17 cellular contexts compared by ENCODE assay signal in genomic region chrX:46819136-46819535, GRCh38. TPM values are rescaled to one million over a fixed set of nuclear protein-coding genes. Genes with fewer than 3 reads are reported as not detected.
DNase-seq lines count a peak whose midpoint lies in the region; ATAC-seq and TF ChIP-seq lines count a peak whose summit lies in the region.
"Had no signal": no experiment of that assay in that cellular context is flagged by ENCODE, and none has a peak within 500 bp of the region (broad histone marks: within the 10 kb centered on the region; RNA-seq: fewer than 3 reads in every experiment).

No MANE protein-coding gene starts in this region.

- H3K4me3 Mint-ChIP-seq in MCF 10A (ENCODE audit: unreplicated experiment), result no peak overlapping the region
- H3K4me3 Mint-ChIP-seq in activated T-helper 17 cell treated with anti-CD3 and anti-CD28 coated beads, Interleukin-2, amount 50 U/mL, for 72 hours, result no peak overlapping the region
- H3K4me3 Mint-ChIP-seq: H9 had no signal

- peaks cover 73% of the 10 kb centered on the region for H3K27me3 Mint-ChIP-seq in MCF 10A (ENCODE audit: insufficient read depth, unreplicated experiment)
- H3K27me3 Mint-ChIP-seq in activated T-helper 17 cell treated with anti-CD3 and anti-CD28 coated beads, Interleukin-2, amount 50 U/mL, for 72 hours, result no peaks in the 10 kb centered on the region

- CTCF ChIA-PET in mammary epithelial cell (lab: Charles Lee; ENCODE audit: low non-redundant PET) (no interaction called here), MCF 10A (lab: Yijun Ruan, JAX) (no interaction called here)

- H3K4me3 ChIP-seq in mammary epithelial cell (replicated peaks in 1 of 3; ENCODE audit: insufficient read depth in 1 of 3, low read depth in 2 of 3, low read length in 3 of 3) (no peak overlapping the region), choroid plexus epithelial cell (ENCODE audit: low read depth, low read length) (no peak overlapping the region), mesendoderm (ENCODE audit: low read length) (no peak overlapping the region), Karpas-422 (ENCODE audit: low read length) (no peak overlapping the region)
- H3K4me3 ChIP-seq: BLaER1 treated with 17β-estradiol and CSF1 and Interleukin-3, amounts not matched to agents 10 nM and 100 nM; GM12878 had no signal

- H4K20me1 ChIP-seq in mammary epithelial cell (ENCODE audit: insufficient read depth, low read length) (no peaks in the 10 kb centered on the region), Karpas-422 (ENCODE audit: insufficient read depth, low read depth, low read length) (no peaks in the 10 kb centered on the region)
- H4K20me1 ChIP-seq: BLaER1 treated with 17β-estradiol and CSF1 and Interleukin-3, amounts not matched to agents 10 nM and 100 nM had no signal

- H4K8ac ChIP-seq in mesendoderm (ENCODE audit: low read depth, low read length), result no peak overlapping the region

- peaks cover 10% of the 10 kb centered on the region for H3K9me3 Mint-ChIP-seq in MCF 10A (ENCODE audit: unreplicated experiment)
- peaks cover 10% of the 10 kb centered on the region for H3K9me3 Mint-ChIP-seq in activated T-helper 17 cell treated with anti-CD3 and anti-CD28 coated beads, Interleukin-2, amount 50 U/mL, for 72 hours

- no TSS peak for BruUV-seq in mammary epithelial cell (replicated peaks; lab: Mats Ljungman, UMichigan)
- BruUV-seq in MCF 10A (replicated peaks; lab: Mats Ljungman, UMichigan), result no TSS peak

- H3K79me1 ChIP-seq in mesendoderm (ENCODE audit: low read length), result no peaks in the 10 kb centered on the region

- no peak overlapping the region for H3K23ac ChIP-seq in mesendoderm (ENCODE audit: low read length)

- no peaks in the 10 kb centered on the region for H3K36me3 Mint-ChIP-seq in MCF 10A (ENCODE audit: insufficient read depth, unreplicated experiment)
- no peaks in the 10 kb centered on the region for H3K36me3 Mint-ChIP-seq in activated T-helper 17 cell treated with anti-CD3 and anti-CD28 coated beads, Interleukin-2, amount 50 U/mL, for 72 hours (ENCODE audit: low read depth)

- peaks cover 19% of the 10 kb centered on the region for H3K4me1 ChIP-seq in mammary epithelial cell (ENCODE audit: insufficient read depth, low read length)
- H3K4me1 ChIP-seq in mesendoderm (ENCODE audit: control insufficient read depth, low read depth, low read length), result no peaks in the 10 kb centered on the region
- no peaks in the 10 kb centered on the region for H3K4me1 ChIP-seq in Karpas-422 (ENCODE audit: low read length)
- H3K4me1 ChIP-seq: BLaER1 treated with 17β-estradiol and CSF1 and Interleukin-3, amounts not matched to agents 10 nM and 100 nM had no signal

- H3K9ac ChIP-seq in mammary epithelial cell (ENCODE audit: insufficient read depth, low read length), result no peak overlapping the region
- H3K9ac ChIP-seq in mesendoderm (ENCODE audit: low read length), result no peak overlapping the region
- no peak overlapping the region for H3K9ac ChIP-seq in Karpas-422 (ENCODE audit: low read length)
- H3K9ac ChIP-seq: BLaER1 treated with 17β-estradiol and CSF1 and Interleukin-3, amounts not matched to agents 10 nM and 100 nM had no signal

- no peaks in the 10 kb centered on the region for H3K4me1 Mint-ChIP-seq in MCF 10A (ENCODE audit: insufficient read depth, unreplicated experiment)
- no peaks in the 10 kb centered on the region for H3K4me1 Mint-ChIP-seq in activated T-helper 17 cell treated with anti-CD3 and anti-CD28 coated beads, Interleukin-2, amount 50 U/mL, for 72 hours
- H3K4me1 Mint-ChIP-seq: H9 had no signal

- no peak overlapping the region for H3K4ac ChIP-seq in mesendoderm (ENCODE audit: low read depth, low read length)

- intact Hi-C loops in mammary epithelial cell (cut with micrococcal nuclease), result no loop called here
- intact Hi-C loops in MCF 10A (cut with micrococcal nuclease), result no loop called here

- no peak overlapping the region for H3K27ac Mint-ChIP-seq in MCF 10A (ENCODE audit: low read depth, unreplicated experiment)
- no peak overlapping the region for H3K27ac Mint-ChIP-seq in activated T-helper 17 cell treated with anti-CD3 and anti-CD28 coated beads, Interleukin-2, amount 50 U/mL, for 72 hours
- H3K27ac Mint-ChIP-seq: H9 had no signal

- no peak overlapping the region for H2BK120ac ChIP-seq in mesendoderm (ENCODE audit: low read depth, low read length)

- no peak overlapping the region for H2BK5ac ChIP-seq in mesendoderm (ENCODE audit: low read length)

- H2AFZ ChIP-seq in mammary epithelial cell (ENCODE audit: low read depth, low read length), result no peak overlapping the region
- H2AFZ ChIP-seq in Karpas-422 (ENCODE audit: low read length), result no peak overlapping the region

- in situ Hi-C loops in mammary epithelial cell (cut with MboI; ENCODE audit: low sequenced_read_pairs in 2 of 2), result no loop called here

- POLR2A ChIA-PET in MCF 10A (lab: Yijun Ruan, JAX), result interaction anchor here (0.7 kb wide), 1 partner anchor 34 kb away, joined by 3 read pairs; no protein-coding TSS in a partner anchor

- no peak overlapping the region for H2BK15ac ChIP-seq in mesendoderm (replicated peaks; ENCODE audit: low read depth)

- ATAC-seq in activated T-helper 17 cell treated with anti-CD3 and anti-CD28 coated beads, Interleukin-2, amount 50 U/mL, for 72 hours (replicated peaks), result no peak
- ATAC-seq: GM12878, Right ventricle myocardium inferior, SK-N-SH treated with all-trans-retinoic acid at 6 μM for 48 hours had no signal

- no peak overlapping the region for H3K56ac ChIP-seq in mesendoderm (ENCODE audit: low read length)

- DNase-seq in mammary epithelial cell (peak; percentile 45), MCF 10A (ENCODE audit: unreplicated experiment) (no peak), choroid plexus epithelial cell (ENCODE audit: low read depth) (peak; percentile 55), mesendoderm (peak; percentile 52), Karpas-422 (no peak), NCI-H1417 (lab: John Stamatoyannopoulos, UW) (no peak), NCI-H187 treated with DMSO at 0.1 percent for 48 hours (lab: John Stamatoyannopoulos, UW) (no peak)
- DNase-seq: 8988T, H9, NCI-H1048, NCI-H2107, NCI-H748 treated with DMSO at 0.1 percent for 48 hours had no signal

- no peak overlapping the region for H3K4me2 ChIP-seq in mammary epithelial cell (ENCODE audit: insufficient read depth, low read depth, low read length)
- no peak overlapping the region for H3K4me2 ChIP-seq in mesendoderm (ENCODE audit: low read length)
- no peak overlapping the region for H3K4me2 ChIP-seq in Karpas-422 (ENCODE audit: low read depth, low read length, poor library complexity, severe bottlenecking)
- H3K4me2 ChIP-seq: BLaER1 treated with 17β-estradiol and CSF1 and Interleukin-3, amounts not matched to agents 10 nM and 100 nM had no signal

- no peak for TF ChIP-seq CTCF in mammary epithelial cell (conservative IDR thresholded peaks at IDR 0.05 in 1 of 2, IDR thresholded peaks at IDR 0.05 in 1 of 2; ENCODE audit: extremely low read depth in 1 of 2, insufficient read depth in 1 of 2, low read depth in 1 of 2, low read length in 2 of 2)
- no peak for TF ChIP-seq CTCF in MCF 10A (IDR thresholded peaks at IDR 0.05; ENCODE audit: unreplicated experiment)
- TF ChIP-seq CTCF in choroid plexus epithelial cell (conservative IDR thresholded peaks at IDR 0.05; ENCODE audit: low read depth, low read length), result no peak

- H3K18ac ChIP-seq in mesendoderm (ENCODE audit: low read length), result no peak overlapping the region

- H3K27me3 ChIP-seq in mammary epithelial cell (ENCODE audit: insufficient read depth, low read length) (no peaks in the 10 kb centered on the region), mesendoderm (ENCODE audit: insufficient read depth, low read length, poor library complexity) (no peaks in the 10 kb centered on the region), Karpas-422 (ENCODE audit: low read length) (no peaks in the 10 kb centered on the region)
- H3K27me3 ChIP-seq: BLaER1 treated with 17β-estradiol and CSF1 and Interleukin-3, amounts not matched to agents 10 nM and 100 nM had no signal

- no peaks in the 10 kb centered on the region for H3K9me2 ChIP-seq in Karpas-422 (replicated peaks; ENCODE audit: insufficient read depth, low read length)

- H3K27ac ChIP-seq in mammary epithelial cell (ENCODE audit: insufficient read depth, low read depth, low read length) (no peak overlapping the region), mesendoderm (ENCODE audit: low read depth, low read length) (no peak overlapping the region), Karpas-422 (ENCODE audit: low read length) (no peak overlapping the region)
- H3K27ac ChIP-seq: BLaER1 treated with 17β-estradiol and CSF1 and Interleukin-3, amounts not matched to agents 10 nM and 100 nM had no signal

- H3K79me2 ChIP-seq in mammary epithelial cell (ENCODE audit: insufficient read depth, low read length) (no peaks in the 10 kb centered on the region), mesendoderm (ENCODE audit: control insufficient read depth, insufficient read depth, low read length) (no peaks in the 10 kb centered on the region), Karpas-422 (ENCODE audit: low read length) (no peaks in the 10 kb centered on the region)

- dilution Hi-C loops in mammary epithelial cell (cut with HindIII; ENCODE audit: low sequenced_read_pairs), result no loop called here

- no peaks in the 10 kb centered on the region for H3K9me3 ChIP-seq in mammary epithelial cell (replicated peaks; ENCODE audit: insufficient read depth, low read length)
- H3K9me3 ChIP-seq in Karpas-422 (ENCODE audit: low read length), result no peaks in the 10 kb centered on the region

- WGBS in mammary epithelial cell (ENCODE audit: low coverage, missing lambda C conversion rate), result 61% methylated on average over 5 of the region's 5 CpGs
- WGBS in mesendoderm (ENCODE audit: extremely low coverage, insufficient coverage, low lambda C conversion rate), result no CpG with 5 or more reads among the region's 5 CpGs

- no peak overlapping the region for H2AK5ac ChIP-seq in mesendoderm (ENCODE audit: low read length)

- H3K36me3 ChIP-seq in mammary epithelial cell (ENCODE audit: insufficient read depth, low read length) (no peaks in the 10 kb centered on the region), mesendoderm (ENCODE audit: control insufficient read depth, insufficient read depth, low read length) (no peaks in the 10 kb centered on the region), Karpas-422 (ENCODE audit: insufficient read depth, low read length) (no peaks in the 10 kb centered on the region)
- H3K36me3 ChIP-seq: BLaER1 treated with 17β-estradiol and CSF1 and Interleukin-3, amounts not matched to agents 10 nM and 100 nM had no signal

- H4K5ac ChIP-seq in mesendoderm (ENCODE audit: low read length), result no peak overlapping the region

RNA-seq across cellular contexts. Expression of gene RP2, which starts 17.7 kb away (rescaled TPM):
- 10 to 100 TPM; 12.8 to 27.2 TPM for total RNA-seq in mammary epithelial cell
- polyA plus RNA-seq in mammary epithelial cell, result 7.2 TPM
- polyA minus RNA-seq in mammary epithelial cell, result 9.5 TPM
- total RNA-seq in MCF 10A (2022), result 5.4 and 8.0 TPM in 2 replicates
- 4.6 TPM for polyA plus RNA-seq in mesendoderm (2013, experiment 1 of 2)
- polyA plus RNA-seq in mesendoderm (2013, experiment 2 of 2), result 5.4 TPM
- 7.2 and 17.0 TPM in 2 replicates for total RNA-seq in Karpas-422 (2014; rRNA removed; shearing (Covaris generic); ENCODE audit: low replicate concordance)
- 1 to 10 TPM; 6.6 to 7.1 TPM for total RNA-seq in activated T-helper 17 cell treated with anti-CD3 and anti-CD28 coated beads, Interleukin-2, amount 50 U/mL, for 72 hours

Comparison
In these comparisons a context has a peak if more than half of its experiments do, and no peak if none do; other contexts are left out.
1. DNase-seq: peak in mammary epithelial cell (single experiment), choroid plexus epithelial cell (single experiment) and mesendoderm (single experiment); none in MCF 10A (single experiment), Karpas-422 (single experiment), NCI-H1417 (0 of 3) and NCI-H187 treated with DMSO at 0.1 percent for 48 hours (single experiment).